In genomic region chr17:37358830-37359681, GRCh38 we compare ENCODE assay signal across 1 cellular context.
TF ChIP-seq lines count a peak whose summit lies in the region.

No MANE protein-coding gene starts in this region.

TF ChIP-seq in IMR-90, 13 proteins besides CTCF, POLR2A, EP300 and RAD21 (continued from another document):
- TF ChIP-seq USF2 (IDR thresholded peaks at IDR 0.05; ENCODE audit: low read depth, low read length) (no peak), RCOR1 (IDR thresholded peaks at IDR 0.05; ENCODE audit: insufficient replicate concordance, low read length) (no peak), MAFK (IDR thresholded peaks at IDR 0.05; ENCODE audit: low read depth, low read length) (no peak)
